In genomic region chr13:23574421-23574820, GRCh38 we compare ENCODE assay signal across 24 cellular contexts. TPM values are rescaled to one million over a fixed set of nuclear protein-coding genes. Genes with fewer than 3 reads are reported as not detected.
"Had no signal": no experiment of that assay in that cellular context is flagged by ENCODE, and none has a peak within 500 bp of the region (broad histone marks: within the 10 kb centered on the region; RNA-seq: fewer than 3 reads in every experiment).

No MANE protein-coding gene starts in this region.

- H3K4me1 ChIP-seq: breast epithelium, foreskin keratinocyte had no signal

- DNase-seq: activated CD4-positive, alpha-beta T cell treated with anti-CD3 and anti-CD28 coated beads, Interleukin-2, amount 10 ng/mL, durations not matched to agents 7 days and 5 days; activated CD4-positive, CD25-positive, alpha-beta regulatory T cell treated with anti-CD3 and anti-CD28 coated beads, Interleukin-2, amount 50 U/mL, for 72 hours; activated CD8-positive, alpha-beta T cell treated with anti-CD3 and anti-CD28 coated beads, Interleukin-2, amount 10 ng/mL, durations not matched to agents 7 days and 5 days; activated gamma-delta T cell treated with Interleukin-2 at 50 U/mL for 16 hours; effector CD4-positive, alpha-beta T cell; foreskin keratinocyte; immature natural killer cell; naive thymus-derived CD4-positive, alpha-beta T cell; pancreas; psoas muscle; stimulated activated CD4-positive, alpha-beta T cell treated with anti-CD3 and anti-CD28 coated beads, Interleukin-4, amount 100 ng/mL, for 24 hours; stimulated activated naive CD8-positive, alpha-beta T cell treated with anti-CD3 and anti-CD28 coated beads, Interleukin-15, Interleukin-2, amounts not matched to agents 100 U/mL and 50 U/mL, for 24 hours; thyroid gland had no signal

- H3K27ac Mint-ChIP-seq: activated CD4-positive, alpha-beta T cell treated with anti-CD3 and anti-CD28 coated beads, Interleukin-2, amount 10 ng/mL, durations not matched to agents 7 days and 5 days; activated CD8-positive, alpha-beta T cell treated with anti-CD3 and anti-CD28 coated beads, Interleukin-2, amount 10 ng/mL, durations not matched to agents 7 days and 5 days; activated naive CD8-positive, alpha-beta T cell; activated T-helper 1 cell treated with anti-CD3 and anti-CD28 coated beads, Interleukin-12 subunit alpha, Interleukin-12 subunit beta, Interleukin-2, Interleukin-4 antibody, amounts not matched to agents 30 ng/mL and 10 ng/mL and 1 ng/mL, durations not matched to agents 14 hours and 24 hours and 36 hours; dendritic cell treated with granulocyte-macrophage colony-stimulating factor and Interleukin-4, amounts not matched to agents 40 ng/mL and 50 ng/mL, for 4 days; immature natural killer cell; T-helper 2 cell treated with Interferon-gamma antibody and Interleukin-4, amounts not matched to agents 5 μg/mL and 100 μg/mL, for 36 hours had no signal

- ATAC-seq: activated CD8-positive, alpha-beta T cell treated with anti-CD3 and anti-CD28 coated beads, Interleukin-2, amount 10 ng/mL, durations not matched to agents 7 days and 5 days; foreskin keratinocyte; left lobe of liver; naive thymus-derived CD4-positive, alpha-beta T cell; pancreas; psoas muscle; stimulated activated naive CD8-positive, alpha-beta T cell treated with anti-CD3 and anti-CD28 coated beads, Interleukin-15, Interleukin-2, amounts not matched to agents 100 U/mL and 50 U/mL, for 24 hours had no signal

- H3K9me3 Mint-ChIP-seq: activated CD4-positive, alpha-beta T cell treated with anti-CD3 and anti-CD28 coated beads, Interleukin-2, amount 10 ng/mL, durations not matched to agents 7 days and 5 days; activated T-helper 1 cell treated with anti-CD3 and anti-CD28 coated beads, Interleukin-12 subunit alpha, Interleukin-12 subunit beta, Interleukin-2, Interleukin-4 antibody, amounts not matched to agents 30 ng/mL and 10 ng/mL and 1 ng/mL, durations not matched to agents 14 hours and 24 hours and 36 hours; dendritic cell treated with granulocyte-macrophage colony-stimulating factor and Interleukin-4, amounts not matched to agents 40 ng/mL and 50 ng/mL, for 4 days; immature natural killer cell; T-helper 2 cell treated with Interferon-gamma antibody and Interleukin-4, amounts not matched to agents 5 μg/mL and 100 μg/mL, for 36 hours had no signal

- H3K27me3 ChIP-seq: breast epithelium, hepatocyte, right atrium auricular region, thyroid gland had no signal

- H3K4me3 Mint-ChIP-seq: activated CD4-positive, alpha-beta T cell treated with anti-CD3 and anti-CD28 coated beads, Interleukin-2, amount 10 ng/mL, durations not matched to agents 7 days and 5 days; activated CD8-positive, alpha-beta T cell treated with anti-CD3 and anti-CD28 coated beads, Interleukin-2, amount 10 ng/mL, durations not matched to agents 7 days and 5 days; activated naive CD8-positive, alpha-beta T cell; activated T-helper 1 cell treated with anti-CD3 and anti-CD28 coated beads, Interleukin-12 subunit alpha, Interleukin-12 subunit beta, Interleukin-2, Interleukin-4 antibody, amounts not matched to agents 30 ng/mL and 10 ng/mL and 1 ng/mL, durations not matched to agents 14 hours and 24 hours and 36 hours; dendritic cell treated with granulocyte-macrophage colony-stimulating factor and Interleukin-4, amounts not matched to agents 40 ng/mL and 50 ng/mL, for 4 days; immature natural killer cell; naive thymus-derived CD4-positive, alpha-beta T cell; T-helper 2 cell treated with Interferon-gamma antibody and Interleukin-4, amounts not matched to agents 5 μg/mL and 100 μg/mL, for 36 hours had no signal

- H3K36me3 Mint-ChIP-seq: activated naive CD8-positive, alpha-beta T cell; immature natural killer cell had no signal

- H3K27ac ChIP-seq: breast epithelium, foreskin keratinocyte, hepatocyte, neutrophil, pancreas, psoas muscle, thyroid gland, VCaP had no signal

- H3K4me2 ChIP-seq: hepatocyte had no signal

- H3K36me3 ChIP-seq: breast epithelium, neutrophil, pancreas, right atrium auricular region, thyroid gland had no signal

- H3K4me3 ChIP-seq: breast epithelium, hepatocyte, lung, pancreas, psoas muscle, right atrium auricular region, thyroid gland had no signal

- H3K9me3 ChIP-seq: breast epithelium, neutrophil, pancreas, psoas muscle, right atrium auricular region, thyroid gland had no signal

- H2AFZ ChIP-seq: hepatocyte had no signal

RNA-seq across cellular contexts. Expression of gene TNFRSF19, which starts 4.2 kb away (rescaled TPM):
- total RNA-seq: activated T-helper 1 cell treated with anti-CD3 and anti-CD28 coated beads, Interleukin-12 subunit alpha, Interleukin-12 subunit beta, Interleukin-2, Interleukin-4 antibody, amounts not matched to agents 30 ng/mL and 10 ng/mL and 1 ng/mL, durations not matched to agents 14 hours and 24 hours and 36 hours had no signal
- polyA plus RNA-seq: naive thymus-derived CD4-positive, alpha-beta T cell had no signal
